ENCODE assay signal across 2 cellular contexts in genomic region chr5:177327539-177328522, GRCh38.
TF ChIP-seq lines count a peak whose summit lies in the region.

No MANE protein-coding gene starts in this region.

TF ChIP-seq in A549, 52 proteins besides CTCF, POLR2A, EP300 and RAD21:
- TF ChIP-seq MAX (IDR thresholded peaks at IDR 0.05) = peak; percentile 30; the same call in 1 of the 2 replicates
- TF ChIP-seq, protein P1, sequence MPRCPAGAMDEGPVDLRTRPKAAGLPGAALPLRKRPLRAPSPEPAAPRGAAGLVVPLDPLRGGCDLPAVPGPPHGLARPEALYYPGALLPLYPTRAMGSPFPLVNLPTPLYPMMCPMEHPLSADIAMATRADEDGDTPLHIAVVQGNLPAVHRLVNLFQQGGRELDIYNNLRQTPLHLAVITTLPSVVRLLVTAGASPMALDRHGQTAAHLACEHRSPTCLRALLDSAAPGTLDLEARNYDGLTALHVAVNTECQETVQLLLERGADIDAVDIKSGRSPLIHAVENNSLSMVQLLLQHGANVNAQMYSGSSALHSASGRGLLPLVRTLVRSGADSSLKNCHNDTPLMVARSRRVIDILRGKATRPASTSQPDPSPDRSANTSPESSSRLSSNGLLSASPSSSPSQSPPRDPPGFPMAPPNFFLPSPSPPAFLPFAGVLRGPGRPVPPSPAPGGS (IDR thresholded peaks at IDR 0.05) = no peak

TF ChIP-seq in IMR-90, 13 proteins besides CTCF, POLR2A, EP300 and RAD21:
- TF ChIP-seq, protein P2, sequence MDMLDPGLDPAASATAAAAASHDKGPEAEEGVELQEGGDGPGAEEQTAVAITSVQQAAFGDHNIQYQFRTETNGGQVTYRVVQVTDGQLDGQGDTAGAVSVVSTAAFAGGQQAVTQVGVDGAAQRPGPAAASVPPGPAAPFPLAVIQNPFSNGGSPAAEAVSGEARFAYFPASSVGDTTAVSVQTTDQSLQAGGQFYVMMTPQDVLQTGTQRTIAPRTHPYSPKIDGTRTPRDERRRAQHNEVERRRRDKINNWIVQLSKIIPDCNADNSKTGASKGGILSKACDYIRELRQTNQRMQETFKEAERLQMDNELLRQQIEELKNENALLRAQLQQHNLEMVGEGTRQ (IDR thresholded peaks at IDR 0.05; ENCODE audit: low read depth, low read length) = no peak
- TF ChIP-seq CEBPB (IDR thresholded peaks at IDR 0.05; ENCODE audit: low read depth, low read length) = no peak
